In the genomic region with DNA sequence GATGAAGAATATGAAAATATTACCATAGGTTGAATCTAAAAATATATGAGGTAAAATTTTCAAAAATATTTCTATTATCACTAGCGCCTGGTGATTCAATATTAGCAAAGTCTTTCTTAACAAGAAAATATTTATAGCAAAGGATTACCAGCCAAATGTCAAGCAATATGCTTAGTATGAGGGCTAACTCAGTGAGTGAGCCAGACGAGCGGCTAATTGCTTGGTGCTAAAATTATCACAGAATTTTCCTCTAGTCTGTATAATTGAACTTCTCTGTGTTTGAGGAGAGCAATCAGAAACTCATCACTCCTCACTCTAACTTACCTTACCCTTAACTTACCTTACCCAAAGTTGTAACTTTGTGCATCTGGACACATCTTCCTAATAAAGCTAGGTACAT, we compare ENCODE assay signal across 26 cellular contexts.
"Had no signal": no experiment of that assay in that cellular context is flagged by ENCODE, and none has a peak within 500 bp of the region (broad histone marks: within the 10 kb centered on the region; RNA-seq: fewer than 3 reads in every experiment).

No MANE protein-coding gene starts in this region.

- H3K27me3 Mint-ChIP-seq: activated naive CD4-positive, alpha-beta T cell treated with anti-CD3 and anti-CD28 coated beads, Interleukin-2, amount 50 U/mL, for 24 hours; T-helper 17 cell had no signal

- H3K4me1 Mint-ChIP-seq: activated naive CD4-positive, alpha-beta T cell treated with anti-CD3 and anti-CD28 coated beads, Interleukin-2, amount 50 U/mL, for 24 hours; T-helper 17 cell; WTC11 had no signal

- H3K27ac ChIP-seq: body of pancreas, Peyer's patch, RWPE1 had no signal

- H3K9me3 Mint-ChIP-seq: activated naive CD4-positive, alpha-beta T cell treated with anti-CD3 and anti-CD28 coated beads, Interleukin-2, amount 50 U/mL, for 24 hours; WTC11 had no signal

- H3K4me1 ChIP-seq: body of pancreas, Peyer's patch had no signal

- H3K4me3 ChIP-seq: body of pancreas, Peyer's patch had no signal

- ATAC-seq: activated CD8-positive, alpha-beta T cell treated with anti-CD3 and anti-CD28 coated beads, Interleukin-2, amount 10 ng/mL, durations not matched to agents 7 days and 5 days; body of pancreas; T-helper 17 cell; WTC11 had no signal

- H3K36me3 ChIP-seq: Peyer's patch had no signal

- H3K27me3 ChIP-seq: body of pancreas, Peyer's patch had no signal

- FAIRE-seq: bronchial epithelial cell had no signal

- DNase-seq: activated CD4-positive, alpha-beta T cell treated with anti-CD3 and anti-CD28 coated beads for 48 hours; activated CD4-positive, alpha-beta T cell treated with anti-CD3 and anti-CD28 coated beads, Interleukin-2, amount 50 U/mL, for 4 hours; activated CD4-positive, CD25-positive, alpha-beta regulatory T cell treated with anti-CD3 and anti-CD28 coated beads, Interleukin-2, amount 50 U/mL, for 72 hours; activated CD8-positive, alpha-beta memory T cell treated with anti-CD3 and anti-CD28 coated beads, Interleukin-2, amount 50 U/mL, for 48 hours; activated CD8-positive, alpha-beta T cell treated with anti-CD3 and anti-CD28 coated beads, Interleukin-2, amount 10 ng/mL, durations not matched to agents 7 days and 5 days; activated T-cell treated with anti-CD3 and anti-CD28 coated beads, Interleukin-2, amount 50 U/mL, for 1 hour; aorta; body of pancreas; central memory CD4-positive, alpha-beta T cell; Kasumi-1; KBM-7; NCI-H1048; NCI-H1694; NCI-H2029; NCI-H446; NCI-H526 treated with DMSO at 0.1 percent for 48 hours; NK-92 treated with Interleukin-12 subunit alpha and Interleukin-12 subunit beta, amount 100 ng/mL, for 24 hours; OCI-M1; Peyer's patch; SIG-M5; T-helper 17 cell; T-helper 9 cell had no signal

- H3K27ac Mint-ChIP-seq: activated CD8-positive, alpha-beta T cell treated with anti-CD3 and anti-CD28 coated beads, Interleukin-2, amount 10 ng/mL, durations not matched to agents 7 days and 5 days; activated naive CD4-positive, alpha-beta T cell treated with anti-CD3 and anti-CD28 coated beads, Interleukin-2, amount 50 U/mL, for 24 hours; T-helper 17 cell; WTC11 had no signal

- H3K4me3 Mint-ChIP-seq: activated CD8-positive, alpha-beta T cell treated with anti-CD3 and anti-CD28 coated beads, Interleukin-2, amount 10 ng/mL, durations not matched to agents 7 days and 5 days; activated naive CD4-positive, alpha-beta T cell treated with anti-CD3 and anti-CD28 coated beads, Interleukin-2, amount 50 U/mL, for 24 hours; T-helper 17 cell; WTC11 had no signal

- H3K9me3 ChIP-seq: body of pancreas, Peyer's patch had no signal

- H3K36me3 Mint-ChIP-seq: activated naive CD4-positive, alpha-beta T cell treated with anti-CD3 and anti-CD28 coated beads, Interleukin-2, amount 50 U/mL, for 24 hours; WTC11 had no signal
